Comparison of ENCODE assay signal across 23 cellular contexts in the genomic region with DNA sequence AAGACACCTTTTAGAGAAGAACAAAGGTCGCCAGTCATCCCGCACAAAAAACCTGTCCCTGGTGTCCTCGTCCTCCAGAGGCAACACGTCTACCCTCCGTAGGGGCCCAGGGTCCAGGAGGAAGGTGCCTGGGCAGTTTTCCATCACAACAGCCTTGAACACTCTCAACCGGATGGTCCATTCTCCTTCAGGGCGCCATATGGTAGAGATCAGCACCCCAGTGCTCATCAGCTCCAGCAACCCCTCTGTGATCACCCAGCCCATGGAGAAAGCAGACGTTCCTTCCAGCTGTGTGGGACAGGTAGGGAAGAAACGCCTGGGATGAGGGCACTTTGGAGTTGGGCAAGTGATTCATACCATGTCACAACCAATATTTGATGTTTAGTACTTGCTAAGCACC.
"Had no signal": no experiment of that assay in that cellular context is flagged by ENCODE, and none has a peak within 500 bp of the region (broad histone marks: within the 10 kb centered on the region; RNA-seq: fewer than 3 reads in every experiment).

No MANE protein-coding gene starts in this region.

- H3K4me3 ChIP-seq: colonic mucosa, coronary artery, dorsolateral prefrontal cortex, esophagus squamous epithelium, gastrocnemius medialis, gastroesophageal sphincter, heart left ventricle, heart right ventricle had no signal

- ATAC-seq: effector memory CD8-positive, alpha-beta T cell; esophagus mucosa; foreskin keratinocyte; gastrocnemius medialis; gastroesophageal sphincter; heart left ventricle; heart right ventricle had no signal

- H3K36me3 ChIP-seq: gastrocnemius medialis, heart right ventricle had no signal

- H3K4me1 ChIP-seq: colonic mucosa, esophagus squamous epithelium, foreskin keratinocyte, gastroesophageal sphincter had no signal

- DNase-seq: colonic mucosa; cortex of kidney; dermis blood vessel endothelial cell; dorsolateral prefrontal cortex; effector CD4-positive, alpha-beta T cell; effector CD8-positive, alpha-beta T cell; effector memory CD4-positive, alpha-beta T cell; effector memory CD8-positive, alpha-beta T cell; endodermal cell; erythroblast; esophagus squamous epithelium; foreskin fibroblast; foreskin keratinocyte; foreskin melanocyte; gastrocnemius medialis; glutamatergic neuron; head of caudate nucleus; heart left ventricle; heart right ventricle had no signal

- H3K9me3 ChIP-seq: colonic mucosa, esophagus squamous epithelium, gastrocnemius medialis had no signal

- H3K27me3 ChIP-seq: colonic mucosa, dorsolateral prefrontal cortex, esophagus squamous epithelium, foreskin keratinocyte, gastrocnemius medialis, gastroesophageal sphincter, heart left ventricle, heart right ventricle had no signal

- H3K27ac ChIP-seq: colonic mucosa, coronary artery, epithelial cell of prostate, esophagus squamous epithelium, foreskin keratinocyte, gastrocnemius medialis, gastroesophageal sphincter, heart left ventricle, heart right ventricle had no signal
